ENCODE assay signal across 15 cellular contexts in the genomic region with DNA sequence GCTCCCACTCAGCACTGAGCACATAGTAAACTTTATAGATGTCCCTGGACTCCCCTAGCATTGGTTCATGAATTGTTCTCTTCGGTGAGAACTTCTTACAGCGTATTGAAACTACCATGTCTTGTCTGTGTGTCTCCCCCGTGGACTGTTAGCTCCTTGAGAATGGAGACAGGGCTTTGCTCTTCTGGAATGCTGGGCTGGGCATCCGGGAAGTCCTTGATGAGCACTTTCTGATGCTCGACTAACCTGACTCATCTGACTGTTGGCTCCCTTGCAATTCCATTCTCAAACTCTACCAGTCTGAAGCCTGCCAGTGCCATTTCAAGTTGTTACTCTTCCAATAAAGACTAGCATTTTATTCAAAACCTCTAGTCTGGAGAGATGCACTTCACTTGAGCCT. TPM values are rescaled to one million over a fixed set of nuclear protein-coding genes. Genes with fewer than 3 reads are reported as not detected.
DNase-seq lines count a peak whose midpoint lies in the region; ATAC-seq, FAIRE-seq and TF ChIP-seq lines count a peak whose summit lies in the region.
"Had no signal": no experiment of that assay in that cellular context is flagged by ENCODE, and none has a peak within 500 bp of the region (broad histone marks: within the 10 kb centered on the region; RNA-seq: fewer than 3 reads in every experiment).

No MANE protein-coding gene starts in this region.

- H3K27ac ChIP-seq in left lung, result no peak overlapping the region

- intact Hi-C loops in left lung (cut with DNase I), result no loop called here

- FAIRE-seq in RCC 7860 (lab: Jason Lieb, UNC), result peak; percentile 80
- FAIRE-seq in bronchial epithelial cell (lab: Jason Lieb, UNC), result no peak

- no peak overlapping the region for H3K4me3 ChIP-seq in bronchial epithelial cell (ENCODE audit: low read depth, low read length)
- H3K4me3 ChIP-seq in left lung, result no peak overlapping the region

- TF ChIP-seq CTCF in bronchial epithelial cell (IDR thresholded peaks at IDR 0.05; ENCODE audit: insufficient read depth, low read length, severe bottlenecking), result no peak
- TF ChIP-seq CTCF in left lung (IDR thresholded peaks at IDR 0.05), result no peak

- no peaks in the 10 kb centered on the region for H3K9me3 ChIP-seq in left lung

- peaks cover 12 to 41% of the 10 kb centered on the region in 2 donors for H3K4me1 ChIP-seq in left lung

- ATAC-seq in left lung (peak; percentile 48), HG03135 (IDR thresholded peaks at IDR 0.05; ENCODE audit: unreplicated experiment) (no peak)
- ATAC-seq: activated T-cell treated with anti-CD3 and anti-CD28 coated beads, Interleukin-2, amount 50 U/mL, for 4 hours; stimulated activated naive CD8-positive, alpha-beta T cell treated with anti-CD3 and anti-CD28 coated beads, Interleukin-15, Interleukin-2, amounts not matched to agents 100 U/mL and 50 U/mL, for 24 hours had no signal

- DNase-seq in AG20443 (ENCODE audit: low spot score) (peak; percentile 58), RCC 7860 (ENCODE audit: low spot score) (peak; percentile 84), bronchial epithelial cell (ENCODE audit: low read depth) (peak; percentile 82), left lung (no peak), T1000 (lab: John Stamatoyannopoulos, UW) (no peak), middle frontal gyrus (ENCODE audit: extremely low spot score, low spot score) (no peak)
- no peak for DNase-seq in activated CD8-positive, alpha-beta memory T cell treated with anti-CD3 and anti-CD28 coated beads, Interleukin-2, amount 50 U/mL, for 48 hours
- DNase-seq: activated CD4-positive, alpha-beta T cell treated with anti-CD3 and anti-CD28 coated beads, Interleukin-2, amount 10 ng/mL, durations not matched to agents 24 days and 14 days; activated T-cell treated with anti-CD3 and anti-CD28 coated beads, Interleukin-2, amount 50 U/mL, for 4 hours; NCI-H2081; stimulated activated naive CD8-positive, alpha-beta T cell treated with anti-CD3 and anti-CD28 coated beads, Interleukin-15, Interleukin-2, amounts not matched to agents 100 U/mL and 50 U/mL, for 24 hours had no signal

- H3K36me3 ChIP-seq in bronchial epithelial cell (ENCODE audit: control insufficient read depth, insufficient read depth, low read length) (no peaks in the 10 kb centered on the region), left lung (no peaks in the 10 kb centered on the region)

- no peaks in the 10 kb centered on the region for H3K27me3 ChIP-seq in bronchial epithelial cell (ENCODE audit: control insufficient read depth, insufficient read depth, low read length)
- no peaks in the 10 kb centered on the region for H3K27me3 ChIP-seq in left lung

RNA-seq across cellular contexts. Expression of gene PFDN1, which starts 15.0 kb away (rescaled TPM):
- total RNA-seq in bronchial epithelial cell (34.5 and 38.1 TPM in 2 replicates), left lung (10 to 100 TPM; 45.7 to 55.5 TPM)

RNA-seq across cellular contexts. Expression of gene HBEGF, which starts 28.5 kb away (rescaled TPM):
- total RNA-seq in bronchial epithelial cell, result 23.8 and 76.6 TPM in 2 replicates
- total RNA-seq in left lung, result 10 to 100 TPM; 18.1 to 33.8 TPM

RNA-seq across cellular contexts. Expression of gene SLC4A9, which starts 42.1 kb away (rescaled TPM):
- total RNA-seq in bronchial epithelial cell, result 0.38 TPM in 1 of 2 replicates, not detected in the other
- total RNA-seq in left lung, result not detected
- total RNA-seq: activated CD4-positive, alpha-beta T cell treated with anti-CD3 and anti-CD28 coated beads, Interleukin-2, amount 10 ng/mL, durations not matched to agents 24 days and 14 days; activated T-cell treated with anti-CD3 and anti-CD28 coated beads, Interleukin-2, amount 50 U/mL, for 4 hours; fibroblast of villous mesenchyme; lung microvascular endothelial cell; skeletal muscle tissue had no signal

Comparison
In these comparisons a context has a peak if more than half of its experiments do, and no peak if none do; other contexts are left out.
1. DNase-seq: peak in AG20443 (single experiment), RCC 7860 (single experiment) and bronchial epithelial cell (single experiment); none in left lung (0 of 2), T1000 (single experiment), middle frontal gyrus (single experiment) and activated CD8-positive, alpha-beta memory T cell treated with anti-CD3 and anti-CD28 coated beads, Interleukin-2, amount 50 U/mL, for 48 hours (single experiment).